8 cellular contexts compared by ENCODE assay signal in the genomic region with DNA sequence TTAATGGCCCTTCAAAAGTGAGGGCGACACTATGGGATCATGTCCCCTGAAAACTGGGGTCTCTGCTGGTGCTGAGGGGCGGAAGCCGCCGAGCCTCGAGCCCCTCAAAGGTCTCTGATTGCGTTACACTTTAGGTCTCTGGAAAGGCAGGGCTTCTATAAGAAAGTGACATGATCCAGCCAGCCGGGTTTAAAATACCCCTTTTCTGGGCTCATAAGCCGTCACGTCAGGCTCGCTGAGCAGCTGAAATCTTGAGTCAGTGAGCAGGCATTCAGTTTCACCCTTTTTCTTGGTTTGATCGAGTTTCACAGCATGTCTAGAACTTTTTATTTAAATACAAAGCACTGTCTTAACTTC. TPM values are rescaled to one million over a fixed set of nuclear protein-coding genes. Genes with fewer than 3 reads are reported as not detected.
DNase-seq lines count a peak whose midpoint lies in the region; ATAC-seq and TF ChIP-seq lines count a peak whose summit lies in the region.

No MANE protein-coding gene starts in this region.

- peak overlapping the region; percentile 89 for H3K4me3 Mint-ChIP-seq in progenitor cell of endocrine pancreas (ENCODE audit: low read depth)

- no peak for ATAC-seq in HG02973 (IDR thresholded peaks at IDR 0.05; ENCODE audit: unreplicated experiment)
- no peak for ATAC-seq in HG02588 (IDR thresholded peaks at IDR 0.05; ENCODE audit: unreplicated experiment)
- no peak for ATAC-seq in GM21367 (IDR thresholded peaks at IDR 0.05; ENCODE audit: unreplicated experiment)

- peaks cover 10% of the 10 kb centered on the region for H3K36me3 Mint-ChIP-seq in progenitor cell of endocrine pancreas (ENCODE audit: insufficient read depth)

- H3K27me3 Mint-ChIP-seq in progenitor cell of endocrine pancreas = no peaks in the 10 kb centered on the region

- H3K9me3 Mint-ChIP-seq in progenitor cell of endocrine pancreas (ENCODE audit: low read depth) = no peaks in the 10 kb centered on the region

- peak overlapping the region; percentile 100 for H3K27ac Mint-ChIP-seq in progenitor cell of endocrine pancreas

- peak; percentile 33 for DNase-seq in NK-92 treated with Interleukin-12 subunit alpha and Interleukin-12 subunit beta, amount 100 ng/mL, for 24 hours (lab: John Stamatoyannopoulos, UW)
- DNase-seq in NK-92 (lab: John Stamatoyannopoulos, UW; ENCODE audit: unreplicated experiment) = no peak
- DNase-seq in NCI-H524 (lab: John Stamatoyannopoulos, UW) = peak; percentile 77 to 80
- peak; percentile 19 for DNase-seq in dedifferentiated amniotic fluid mesenchymal stem cell (ENCODE audit: extremely low spot score)
- DNase-seq in progenitor cell of endocrine pancreas (ENCODE audit: low spot score, unreplicated experiment) = no peak

- H3K4me1 Mint-ChIP-seq in progenitor cell of endocrine pancreas (ENCODE audit: low read depth) = peaks cover 24% of the 10 kb centered on the region

- no peak for TF ChIP-seq CTCF in progenitor cell of endocrine pancreas (IDR thresholded peaks at IDR 0.05; ENCODE audit: unreplicated experiment)

RNA-seq across cellular contexts. Expression of a gene that starts 0.6 kb away (rescaled TPM):
- 441 TPM in 2 replicates for total RNA-seq in progenitor cell of endocrine pancreas

RNA-seq across cellular contexts. Expression of a gene that starts 44.0 kb away (rescaled TPM):
- total RNA-seq in progenitor cell of endocrine pancreas = not detected in 2 replicates

Comparison
In these comparisons a context has a peak if more than half of its experiments do, and no peak if none do; other contexts are left out.
1. DNase-seq: peak in NK-92 treated with Interleukin-12 subunit alpha and Interleukin-12 subunit beta, amount 100 ng/mL, for 24 hours (single experiment), NCI-H524 (2 of 2) and dedifferentiated amniotic fluid mesenchymal stem cell (single experiment); none in NK-92 (single experiment) and progenitor cell of endocrine pancreas (single experiment).